ENCODE assay signal across 11 cellular contexts in the genomic region with DNA sequence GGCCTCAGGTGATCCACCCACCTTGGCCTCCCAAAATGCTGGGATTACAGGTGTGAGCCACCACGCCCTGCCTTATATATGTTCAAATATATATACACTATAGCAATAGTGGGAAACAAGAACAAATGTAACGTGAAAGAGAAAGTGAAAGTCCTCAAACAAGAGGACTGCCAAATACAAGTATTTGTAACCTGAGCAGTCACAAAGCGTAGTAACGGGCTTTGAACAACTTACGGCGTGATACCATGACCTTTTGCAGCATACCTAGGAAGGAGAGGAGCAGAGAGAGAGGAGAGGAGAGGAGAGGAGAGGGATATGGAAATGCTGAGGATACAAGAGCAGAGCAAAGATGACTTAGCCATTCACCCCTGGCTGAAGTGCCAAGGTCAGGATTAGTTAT.
A peak's percentile ranks its signal among the peaks of the same experiment; 100 is the strongest.
DNase-seq lines count a peak whose midpoint lies in the region; ATAC-seq, FAIRE-seq and TF ChIP-seq lines count a peak whose summit lies in the region.
"Had no signal": no experiment of that assay in that cellular context is flagged by ENCODE, and none has a peak within 500 bp of the region (broad histone marks: within the 10 kb centered on the region; RNA-seq: fewer than 3 reads in every experiment).

No MANE protein-coding gene starts in this region.

- no peaks in the 10 kb centered on the region for H3K27me3 ChIP-seq in CD4-positive, alpha-beta T cell (ENCODE audit: control insufficient read depth, insufficient read depth, low read length)
- H3K27me3 ChIP-seq in keratinocyte (ENCODE audit: control insufficient read depth, extremely low read depth, insufficient read depth, low read length): no peaks in the 10 kb centered on the region
- no peaks in the 10 kb centered on the region for H3K27me3 ChIP-seq in endodermal cell (ENCODE audit: control insufficient read depth, insufficient read depth, low read length, poor library complexity, severe bottlenecking)

- H3K4me1 ChIP-seq in keratinocyte (ENCODE audit: control insufficient read depth, extremely low read depth, insufficient read depth, low read length): no peaks in the 10 kb centered on the region
- no peaks in the 10 kb centered on the region for H3K4me1 ChIP-seq in endodermal cell (ENCODE audit: control insufficient read depth, insufficient read depth, low read length)

- H3K9me3 ChIP-seq in CD4-positive, alpha-beta T cell (ENCODE audit: control insufficient read depth, low read length): no peaks in the 10 kb centered on the region
- H3K9me3 ChIP-seq in keratinocyte (ENCODE audit: control insufficient read depth, low read depth, low read length) (no peaks in the 10 kb centered on the region), endodermal cell (ENCODE audit: control insufficient read depth, low read length) (peaks cover 8% of the 10 kb centered on the region)

- intact Hi-C loops in CD4-positive, alpha-beta T cell (cut with DNase I, micrococcal nuclease): no loop called here

- peak overlapping the region; percentile 70 for H3K4me3 Mint-ChIP-seq in CD4-positive, alpha-beta T cell
- no peak overlapping the region for H3K4me3 Mint-ChIP-seq in endodermal cell

- H3K9ac ChIP-seq in keratinocyte (ENCODE audit: control insufficient read depth, extremely low read depth, insufficient read depth, low read length) (no peak overlapping the region), endodermal cell (ENCODE audit: extremely low read depth, low read length, poor library complexity, severe bottlenecking) (no peak overlapping the region)

- H3K36me3 Mint-ChIP-seq in CD4-positive, alpha-beta T cell (ENCODE audit: low read depth): no peaks in the 10 kb centered on the region
- no peaks in the 10 kb centered on the region for H3K36me3 Mint-ChIP-seq in endodermal cell (ENCODE audit: low read depth)

- POLR2A ChIA-PET in CD4-positive, alpha-beta T cell (lab: Charles Lee): no interaction called here

- peak overlapping the region; percentile 91 for H2AFZ ChIP-seq in keratinocyte (ENCODE audit: control insufficient read depth, low read length)

- WGBS in endodermal cell (ENCODE audit: insufficient coverage in 1 of 2, insufficient read length in 1 of 2), 2 experiments: 96 to 97% methylated on average over 4 to 5 of the region's 6 CpGs

- peak overlapping the region; percentile 69 for H3K4me2 ChIP-seq in keratinocyte (ENCODE audit: control insufficient read depth, extremely low read depth, insufficient read depth, low read depth, low read length)

- H3K4me1 Mint-ChIP-seq in CD4-positive, alpha-beta T cell (ENCODE audit: low read depth): peaks cover 6% of the 10 kb centered on the region
- peaks cover 20% of the 10 kb centered on the region for H3K4me1 Mint-ChIP-seq in endodermal cell

- H3K36me3 ChIP-seq in keratinocyte (ENCODE audit: control insufficient read depth in 2 of 2, extremely low read depth in 1 of 2, insufficient read depth in 2 of 2, low read length in 2 of 2): no peaks in the 10 kb centered on the region
- H3K36me3 ChIP-seq in endodermal cell (ENCODE audit: control insufficient read depth, insufficient read depth, low read length): no peaks in the 10 kb centered on the region

- H3K27ac ChIP-seq in CD4-positive, alpha-beta T cell (ENCODE audit: low read depth, low read length): no peak overlapping the region
- H3K27ac ChIP-seq in keratinocyte (ENCODE audit: control insufficient read depth, insufficient read depth, low read length) (no peak overlapping the region), endodermal cell (ENCODE audit: low read depth, low read length) (no peak overlapping the region)
- H3K27ac ChIP-seq: skin epidermis had no signal

- H3K27me3 Mint-ChIP-seq in CD4-positive, alpha-beta T cell: no peaks in the 10 kb centered on the region
- no peaks in the 10 kb centered on the region for H3K27me3 Mint-ChIP-seq in endodermal cell (ENCODE audit: insufficient read depth)

- H3K4me3 ChIP-seq in keratinocyte (ENCODE audit: control insufficient read depth in 2 of 3, extremely low read depth in 1 of 3, insufficient read depth in 2 of 3, low read depth in 1 of 3, low read length in 3 of 3): no peak overlapping the region
- H3K4me3 ChIP-seq in endodermal cell (ENCODE audit: low read length): no peak overlapping the region
- H3K4me3 ChIP-seq: skin epidermis had no signal

- H3K27ac Mint-ChIP-seq in CD4-positive, alpha-beta T cell: no peak overlapping the region
- H3K27ac Mint-ChIP-seq in endodermal cell: no peak overlapping the region

- dilution Hi-C loops in keratinocyte (cut with MboI; ENCODE audit: extremely low pct_ligation_motif_present, low sequenced_read_pairs): no loop called here

- no peak for TF ChIP-seq CTCF in CD4-positive, alpha-beta T cell (IDR thresholded peaks at IDR 0.05)
- TF ChIP-seq CTCF in keratinocyte (optimal IDR thresholded peaks at IDR 0.05 in 1 of 3, IDR thresholded peaks at IDR 0.05 in 1 of 3, conservative IDR thresholded peaks at IDR 0.05 in 1 of 3; ENCODE audit: extremely low read depth in 1 of 3, insufficient read depth in 2 of 3, low read length in 3 of 3) (no peak), endodermal cell (conservative IDR thresholded peaks at IDR 0.05) (no peak)

- no peak for ATAC-seq in CD4-positive, alpha-beta T cell (ENCODE audit: poor library complexity)
- peak; percentile 77 for ATAC-seq in GM19463 (IDR thresholded peaks at IDR 0.05; ENCODE audit: unreplicated experiment)

- H3K9me1 ChIP-seq in keratinocyte (ENCODE audit: control insufficient read depth, extremely low read depth, insufficient read depth, low read length): no peaks in the 10 kb centered on the region

- H3K79me2 ChIP-seq in keratinocyte (ENCODE audit: control insufficient read depth, insufficient read depth, low read length): no peaks in the 10 kb centered on the region

- no peak for DNase-seq in CD4-positive, alpha-beta T cell
- peak; percentile 6 for DNase-seq in NCI-H2107 (lab: John Stamatoyannopoulos, UW)
- no peak for DNase-seq in keratinocyte (ENCODE audit: low read depth, low spot score)
- no peak for DNase-seq in NCI-H1105 (lab: John Stamatoyannopoulos, UW)
- no peak for DNase-seq in GF-D8 (lab: John Stamatoyannopoulos, UW)
- DNase-seq in dermis blood vessel endothelial cell: no peak
- no peak for DNase-seq in endodermal cell
- DNase-seq: central memory CD4-positive, alpha-beta T cell; NK-92 treated with Interleukin-12 subunit alpha and Interleukin-12 subunit beta, amount 100 ng/mL, for 24 hours had no signal

- peaks cover 6% of the 10 kb centered on the region for H3K9me3 Mint-ChIP-seq in CD4-positive, alpha-beta T cell
- H3K9me3 Mint-ChIP-seq in endodermal cell: no peaks in the 10 kb centered on the region

- H4K20me1 ChIP-seq in keratinocyte (ENCODE audit: control insufficient read depth, extremely low read depth, insufficient read depth, low read length): no peaks in the 10 kb centered on the region

- CTCF ChIA-PET in CD4-positive, alpha-beta T cell (lab: Charles Lee): no interaction called here

- no peak for FAIRE-seq in keratinocyte (lab: Jason Lieb, UNC)
